39 cellular contexts compared by ENCODE assay signal in the genomic region with DNA sequence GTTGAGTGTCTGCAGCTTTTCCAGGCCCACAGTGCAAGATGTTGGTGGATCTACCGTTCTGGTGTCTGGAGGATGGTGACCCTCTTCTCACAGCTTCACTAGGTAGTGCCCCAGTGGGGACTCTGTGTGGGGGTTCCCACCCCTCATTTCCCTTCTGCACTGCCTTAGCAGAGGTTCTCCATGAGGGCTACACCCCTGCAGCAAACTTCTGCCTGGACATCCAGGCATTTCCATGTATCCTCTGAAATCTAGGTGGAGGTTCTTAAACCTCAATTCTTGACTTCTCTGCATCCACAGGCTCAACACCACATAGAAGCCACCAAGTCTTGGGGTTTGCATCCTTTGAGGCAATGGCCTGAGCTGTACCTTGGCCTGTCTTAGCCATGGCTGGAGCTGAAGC. TPM values are rescaled to one million over a fixed set of nuclear protein-coding genes. Genes with fewer than 3 reads are reported as not detected.
"Had no signal": no experiment of that assay in that cellular context is flagged by ENCODE, and none has a peak within 500 bp of the region (broad histone marks: within the 10 kb centered on the region; RNA-seq: fewer than 3 reads in every experiment).

No MANE protein-coding gene starts in this region.

- FAIRE-seq: astrocyte, bronchial epithelial cell had no signal

- H3K4me1 Mint-ChIP-seq: activated naive CD4-positive, alpha-beta T cell treated with anti-CD3 and anti-CD28 coated beads, Interleukin-2, amount 10 ng/mL, durations not matched to agents 7 days and 5 days; activated naive CD4-positive, alpha-beta T cell treated with anti-CD3 and anti-CD28 coated beads, Interleukin-2, amount 50 U/mL, for 24 hours; activated naive CD8-positive, alpha-beta T cell treated with anti-CD3 and anti-CD28 coated beads for 36 hours; activated naive CD8-positive, alpha-beta T cell treated with anti-CD3 and anti-CD28 coated beads, Interleukin-2, amount 10 ng/mL, durations not matched to agents 7 days and 5 days; activated naive CD8-positive, alpha-beta T cell treated with anti-CD3 and anti-CD28 coated beads, Interleukin-2, amount 50 U/mL, for 24 hours; activated T-helper 17 cell treated with anti-CD3 and anti-CD28 coated beads, Interleukin-2, amount 50 U/mL, for 72 hours; brain; central memory CD8-positive, alpha-beta T cell had no signal

- H3K27me3 ChIP-seq: adrenal gland, ascending aorta, body of pancreas, brain microvascular endothelial cell, breast epithelium, cardiac muscle cell had no signal

- H3K9me3 ChIP-seq: ascending aorta had no signal

- H3K27ac Mint-ChIP-seq: activated naive CD4-positive, alpha-beta T cell treated with anti-CD3 and anti-CD28 coated beads for 36 hours; activated naive CD4-positive, alpha-beta T cell treated with anti-CD3 and anti-CD28 coated beads, Interleukin-2, amount 10 ng/mL, durations not matched to agents 7 days and 5 days; activated naive CD4-positive, alpha-beta T cell treated with anti-CD3 and anti-CD28 coated beads, Interleukin-2, amount 50 U/mL, for 24 hours; activated naive CD4-positive, alpha-beta T cell treated with anti-CD3 and anti-CD28 coated beads, Interleukin-2, amount 50 U/mL, for 72 hours; activated naive CD8-positive, alpha-beta T cell; activated naive CD8-positive, alpha-beta T cell treated with anti-CD3 and anti-CD28 coated beads for 36 hours; activated naive CD8-positive, alpha-beta T cell treated with anti-CD3 and anti-CD28 coated beads, Interleukin-2, amount 10 ng/mL, durations not matched to agents 7 days and 5 days; activated naive CD8-positive, alpha-beta T cell treated with anti-CD3 and anti-CD28 coated beads, Interleukin-2, amount 50 U/mL, for 24 hours; activated T-cell treated with anti-CD3 and anti-CD28 coated beads, Interleukin-2, amount 50 U/mL, for 24 hours; activated T-cell treated with anti-CD3 and anti-CD28 coated beads, Interleukin-2, amount 50 U/mL, for 72 hours; activated T-helper 1 cell treated with anti-CD3 and anti-CD28 coated beads, Interleukin-12 subunit alpha, Interleukin-12 subunit beta, Interleukin-2, Interleukin-4 antibody, amounts not matched to agents 30 ng/mL and 10 ng/mL and 1 ng/mL, durations not matched to agents 14 hours and 24 hours and 36 hours; activated T-helper 17 cell treated with anti-CD3 and anti-CD28 coated beads, Interleukin-2, amount 50 U/mL, for 72 hours; activated T-helper 2 cell treated with anti-CD3 and anti-CD28 coated beads, Interferon-gamma antibody, Interleukin-2, Interleukin-4, amounts not matched to agents 10 μg/mL and 5 μg/mL and 100 μg/mL, durations not matched to agents 14 hours and 24 hours and 36 hours; brain had no signal

- DNase-seq: activated effector memory CD4-positive, alpha-beta T cell treated with anti-CD3 and anti-CD28 coated beads, Interleukin-2, amount 50 U/mL, for 16 hours; activated effector memory CD4-positive, alpha-beta T cell treated with Interleukin-2 at 50 U/mL for 16 hours; activated gamma-delta T cell; activated gamma-delta T cell treated with Interleukin-2 at 50 U/mL for 16 hours; activated naive CD4-positive, alpha-beta T cell; activated naive CD4-positive, alpha-beta T cell treated with anti-CD3 and anti-CD28 coated beads for 36 hours; activated naive CD4-positive, alpha-beta T cell treated with anti-CD3 and anti-CD28 coated beads, Interleukin-2, amount 10 ng/mL, durations not matched to agents 7 days and 5 days; activated naive CD4-positive, alpha-beta T cell treated with anti-CD3 and anti-CD28 coated beads, Interleukin-2, amount 50 U/mL, for 16 hours; activated naive CD4-positive, alpha-beta T cell treated with Interleukin-2 at 50 U/mL for 16 hours; activated naive CD8-positive, alpha-beta T cell treated with anti-CD3 and anti-CD28 coated beads for 36 hours; activated naive CD8-positive, alpha-beta T cell treated with anti-CD3 and anti-CD28 coated beads, Interleukin-2, amount 10 ng/mL, durations not matched to agents 7 days and 5 days; activated naive CD8-positive, alpha-beta T cell treated with anti-CD3 and anti-CD28 coated beads, Interleukin-2, amount 50 U/mL, for 24 hours; activated T-cell treated with anti-CD3 and anti-CD28 coated beads, Interleukin-2, amount 50 U/mL, for 24 hours; activated T-cell treated with anti-CD3 and anti-CD28 coated beads, Interleukin-2, amount 50 U/mL, for 4 hours; activated T-cell treated with anti-CD3 and anti-CD28 coated beads, Interleukin-2, amount 50 U/mL, for 48 hours; activated T-cell treated with anti-CD3 and anti-CD28 coated beads, Interleukin-2, amount 50 U/mL, for 72 hours; adrenal gland; amniotic stem cell; amygdala; anterior cingulate cortex; aorta; body of pancreas; brain microvascular endothelial cell; caudate nucleus; central memory CD4-positive, alpha-beta T cell; cerebellar nuclear complex had no signal

- H3K36me3 ChIP-seq: adrenal gland, ascending aorta, brain microvascular endothelial cell, breast epithelium, cardiac muscle cell had no signal

- H3K4me1 ChIP-seq: adrenal gland, ascending aorta, body of pancreas, breast epithelium had no signal

- H3K27ac ChIP-seq: adrenal gland, ascending aorta, body of pancreas, brain microvascular endothelial cell, breast epithelium, cardiac muscle cell had no signal

- H3K4me3 Mint-ChIP-seq: activated naive CD4-positive, alpha-beta T cell treated with anti-CD3 and anti-CD28 coated beads for 36 hours; activated naive CD4-positive, alpha-beta T cell treated with anti-CD3 and anti-CD28 coated beads, Interleukin-2, amount 10 ng/mL, durations not matched to agents 7 days and 5 days; activated naive CD4-positive, alpha-beta T cell treated with anti-CD3 and anti-CD28 coated beads, Interleukin-2, amount 50 U/mL, for 24 hours; activated naive CD8-positive, alpha-beta T cell; activated naive CD8-positive, alpha-beta T cell treated with anti-CD3 and anti-CD28 coated beads for 36 hours; activated naive CD8-positive, alpha-beta T cell treated with anti-CD3 and anti-CD28 coated beads, Interleukin-2, amount 10 ng/mL, durations not matched to agents 7 days and 5 days; activated naive CD8-positive, alpha-beta T cell treated with anti-CD3 and anti-CD28 coated beads, Interleukin-2, amount 50 U/mL, for 24 hours; activated T-cell treated with anti-CD3 and anti-CD28 coated beads, Interleukin-2, amount 50 U/mL, for 24 hours; activated T-cell treated with anti-CD3 and anti-CD28 coated beads, Interleukin-2, amount 50 U/mL, for 4 hours; activated T-cell treated with anti-CD3 and anti-CD28 coated beads, Interleukin-2, amount 50 U/mL, for 72 hours; activated T-helper 1 cell treated with anti-CD3 and anti-CD28 coated beads, Interleukin-12 subunit alpha, Interleukin-12 subunit beta, Interleukin-2, Interleukin-4 antibody, amounts not matched to agents 30 ng/mL and 10 ng/mL and 1 ng/mL, durations not matched to agents 14 hours and 24 hours and 36 hours; activated T-helper 17 cell treated with anti-CD3 and anti-CD28 coated beads, Interleukin-2, amount 50 U/mL, for 72 hours; brain; central memory CD8-positive, alpha-beta T cell had no signal

- ATAC-seq: activated naive CD4-positive, alpha-beta T cell treated with anti-CD3 and anti-CD28 coated beads, Interleukin-2, amount 50 U/mL, for 72 hours; activated naive CD8-positive, alpha-beta T cell treated with anti-CD3 and anti-CD28 coated beads, Interleukin-2, amount 50 U/mL, for 24 hours; activated T-cell treated with anti-CD3 and anti-CD28 coated beads, Interleukin-2, amount 50 U/mL, for 4 hours; activated T-cell treated with anti-CD3 and anti-CD28 coated beads, Interleukin-2, amount 50 U/mL, for 72 hours; activated T-helper 17 cell treated with anti-CD3 and anti-CD28 coated beads, Interleukin-2, amount 50 U/mL, for 72 hours; body of pancreas had no signal

- H3K27me3 Mint-ChIP-seq: activated naive CD4-positive, alpha-beta T cell treated with anti-CD3 and anti-CD28 coated beads, Interleukin-2, amount 10 ng/mL, durations not matched to agents 7 days and 5 days; activated naive CD4-positive, alpha-beta T cell treated with anti-CD3 and anti-CD28 coated beads, Interleukin-2, amount 50 U/mL, for 24 hours; activated naive CD8-positive, alpha-beta T cell; activated naive CD8-positive, alpha-beta T cell treated with anti-CD3 and anti-CD28 coated beads for 36 hours; activated naive CD8-positive, alpha-beta T cell treated with anti-CD3 and anti-CD28 coated beads, Interleukin-2, amount 10 ng/mL, durations not matched to agents 7 days and 5 days; activated naive CD8-positive, alpha-beta T cell treated with anti-CD3 and anti-CD28 coated beads, Interleukin-2, amount 50 U/mL, for 24 hours; activated T-cell treated with anti-CD3 and anti-CD28 coated beads, Interleukin-2, amount 50 U/mL, for 24 hours; activated T-helper 17 cell treated with anti-CD3 and anti-CD28 coated beads, Interleukin-2, amount 50 U/mL, for 72 hours; central memory CD8-positive, alpha-beta T cell had no signal

- H3K4me3 ChIP-seq: adrenal gland, ascending aorta, body of pancreas, breast epithelium, cardiac muscle cell had no signal

RNA-seq across cellular contexts. Expression of a gene that starts 14.3 kb away (rescaled TPM):
- polyA plus RNA-seq: cardiac muscle cell had no signal
